ENCODE assay signal across 4 cellular contexts in the genomic region with DNA sequence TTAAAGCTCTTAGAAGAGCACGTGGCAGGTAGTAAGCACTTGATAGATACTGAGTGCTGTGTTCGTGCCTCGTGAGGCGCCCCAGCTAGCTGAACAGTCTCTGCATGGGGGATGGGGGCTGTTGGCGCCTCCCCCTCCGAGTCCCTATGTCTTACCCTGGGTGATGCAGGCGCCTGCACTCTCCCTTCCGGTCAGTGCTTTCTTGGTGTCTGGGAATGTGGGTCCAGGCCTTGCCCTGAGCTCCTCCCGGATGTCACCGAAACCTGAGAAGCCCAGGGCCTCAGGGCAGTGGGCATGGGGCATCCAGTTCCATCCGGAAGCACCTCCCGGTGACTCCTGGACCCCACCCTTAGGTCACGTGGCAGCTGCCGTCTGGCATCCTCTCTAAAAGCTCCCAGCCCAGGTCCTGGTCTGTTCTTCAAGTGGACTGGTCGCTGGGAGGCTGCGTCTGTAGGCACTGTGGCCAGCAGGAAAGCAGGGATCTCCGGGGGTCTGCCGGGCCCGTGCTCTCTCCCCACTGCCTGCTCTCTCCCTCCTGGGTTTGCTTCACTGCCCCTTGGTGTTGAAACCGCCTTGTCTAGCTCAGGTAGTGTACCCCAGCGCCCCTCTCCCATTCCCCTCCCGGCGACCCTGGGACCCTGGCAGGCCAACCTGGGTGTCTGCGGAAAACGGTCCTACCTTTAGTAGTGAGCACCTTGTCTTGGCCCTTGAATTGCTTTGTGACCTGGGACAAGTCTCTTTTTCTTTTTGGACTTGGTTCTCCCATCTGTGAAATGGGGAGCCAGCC. TPM values are rescaled to one million over a fixed set of nuclear protein-coding genes. Genes with fewer than 3 reads are reported as not detected.
"Had no signal": no experiment of that assay in that cellular context is flagged by ENCODE, and none has a peak within 500 bp of the region (broad histone marks: within the 10 kb centered on the region; RNA-seq: fewer than 3 reads in every experiment).

No MANE protein-coding gene starts in this region.

RNA-seq across cellular contexts. Expression of gene KCNJ12, which starts 34.9 kb away (rescaled TPM):
- total RNA-seq: activated CD8-positive, alpha-beta memory T cell treated with anti-CD3 and anti-CD28 coated beads for 36 hours; activated naive CD8-positive, alpha-beta T cell treated with anti-CD3 and anti-CD28 coated beads for 36 hours; activated T-helper 2 cell treated with anti-CD3 and anti-CD28 coated beads, Interferon-gamma antibody, Interleukin-2, Interleukin-4, amounts not matched to agents 10 μg/mL and 5 μg/mL and 100 μg/mL, durations not matched to agents 14 hours and 24 hours and 36 hours had no signal
- polyA plus RNA-seq: naive thymus-derived CD4-positive, alpha-beta T cell had no signal
